Comparison of ENCODE assay signal across 9 cellular contexts in genomic region chr9:130845901-130846381, GRCh38. TPM values are rescaled to one million over a fixed set of nuclear protein-coding genes. Genes with fewer than 3 reads are reported as not detected.
A peak's percentile ranks its signal among the peaks of the same experiment; 100 is the strongest.
DNase-seq lines count a peak whose midpoint lies in the region; ATAC-seq and TF ChIP-seq lines count a peak whose summit lies in the region.
"Had no signal": no experiment of that assay in that cellular context is flagged by ENCODE, and none has a peak within 500 bp of the region (broad histone marks: within the 10 kb centered on the region; RNA-seq: fewer than 3 reads in every experiment).

No MANE protein-coding gene starts in this region.

- H3K36me3 ChIP-seq in cardiac muscle cell (no peaks in the 10 kb centered on the region), rectal smooth muscle tissue (ENCODE audit: control insufficient read depth, insufficient read depth, low read length) (no peaks in the 10 kb centered on the region)

- no peak for TF ChIP-seq CTCF in cardiac muscle cell (IDR thresholded peaks at IDR 0.05; ENCODE audit: low read depth, low read length)

- peak; percentile 76 for DNase-seq in ELR (ENCODE audit: low read depth)
- peak; percentile 37 to 91 for DNase-seq in cardiac muscle cell (ENCODE audit: low read depth in 1 of 2, low spot score in 1 of 2)
- DNase-seq in NCI-H1417 treated with DMSO at 0.1 percent for 48 hours (lab: John Stamatoyannopoulos, UW) = no peak
- DNase-seq in GDM1 (lab: John Stamatoyannopoulos, UW) = no peak
- DNase-seq in AML-193 (lab: John Stamatoyannopoulos, UW) = no peak

- H3K4me3 ChIP-seq in cardiac muscle cell (no peak overlapping the region), rectal smooth muscle tissue (ENCODE audit: low read length) (no peak overlapping the region)

- no peak overlapping the region for H3K9ac ChIP-seq in rectal smooth muscle tissue (ENCODE audit: low read length)

- no peaks in the 10 kb centered on the region for H3K27me3 ChIP-seq in cardiac muscle cell
- H3K27me3 ChIP-seq in rectal smooth muscle tissue (ENCODE audit: control insufficient read depth, insufficient read depth, low read length) = no peaks in the 10 kb centered on the region

- peaks cover 22% of the 10 kb centered on the region for H3K4me1 ChIP-seq in cardiac muscle cell (ENCODE audit: low read depth)
- peaks cover 71% of the 10 kb centered on the region for H3K4me1 ChIP-seq in rectal smooth muscle tissue (ENCODE audit: control insufficient read depth, insufficient read depth, low read length)

- no peaks in the 10 kb centered on the region for H3K9me3 ChIP-seq in cardiac muscle cell (ENCODE audit: low read depth)

- H3K27ac ChIP-seq in angular gyrus (ENCODE audit: low read depth, low read length) (peak overlapping the region; percentile 87), cardiac muscle cell (peak overlapping the region; percentile 79), rectal smooth muscle tissue (ENCODE audit: low read depth, low read length) (peak overlapping the region; percentile 96)

- no peak for ATAC-seq in HG03196 (IDR thresholded peaks at IDR 0.05; ENCODE audit: unreplicated experiment)

RNA-seq across cellular contexts. Expression of gene ABL1, which starts 10.9 kb away (rescaled TPM):
- 71.6 and 97.1 TPM in 2 replicates for total RNA-seq in cardiac muscle cell
- 41.8 and 60.5 TPM in 2 replicates for polyA plus RNA-seq in cardiac muscle cell

RNA-seq across cellular contexts. Expression of gene QRFP, which starts 50.7 kb away (rescaled TPM):
- total RNA-seq in cardiac muscle cell = not detected in 2 replicates
- polyA plus RNA-seq in cardiac muscle cell = 0.45 TPM in 1 of 2 replicates, not detected in the other
- total RNA-seq: mesenteric fat pad had no signal

Comparison
In these comparisons a context has a peak if more than half of its experiments do, and no peak if none do; other contexts are left out.
1. DNase-seq: peak in ELR (single experiment) and cardiac muscle cell (2 of 2); none in NCI-H1417 treated with DMSO at 0.1 percent for 48 hours (single experiment), GDM1 (single experiment) and AML-193 (0 of 2).
2. Peak in every context shown above with its lines, with median percentiles within 50 percentile points of each other: H3K27ac ChIP-seq.